In the genomic region with DNA sequence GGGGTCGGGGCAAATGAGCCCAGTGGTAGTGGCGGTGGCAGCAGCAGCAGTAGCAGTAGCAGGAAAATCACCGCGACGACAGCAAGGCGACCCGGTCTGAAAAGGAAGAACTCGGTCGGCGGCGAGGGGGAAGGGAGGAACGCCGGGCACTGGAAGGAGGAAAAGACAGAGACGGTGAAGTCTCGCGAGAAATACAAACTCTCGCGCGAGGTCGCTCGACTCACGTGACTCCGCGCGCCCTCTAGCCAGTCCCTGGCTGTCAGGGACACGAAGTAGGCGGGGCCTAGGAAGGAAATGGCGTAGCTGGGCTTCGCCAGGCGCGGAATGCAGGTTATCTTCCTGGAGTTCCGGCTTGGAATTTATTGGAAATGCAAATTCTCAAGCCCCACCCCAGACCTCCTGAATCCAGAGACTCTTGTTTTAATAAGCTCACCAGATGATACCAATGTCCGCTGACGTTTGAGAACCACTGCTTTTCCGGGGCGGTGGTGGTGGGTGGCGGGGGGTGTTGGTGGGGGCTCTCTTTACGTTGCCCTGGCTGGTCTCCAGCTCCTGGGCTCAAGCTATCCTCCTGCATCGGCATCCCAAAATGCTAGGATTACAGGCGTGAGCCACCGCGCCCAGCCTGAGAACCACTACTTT, we compare ENCODE assay signal across 8 cellular contexts. TPM values are rescaled to one million over a fixed set of nuclear protein-coding genes. Genes with fewer than 3 reads are reported as not detected.
A peak's percentile ranks its signal among the peaks of the same experiment; 100 is the strongest.
DNase-seq lines count a peak whose midpoint lies in the region; ATAC-seq lines count a peak whose summit lies in the region.

TSS of gene SMNDC1 (minus strand) at position 141 of the 642 bp plus-strand sequence. CDS start 1,333 bp downstream, outside the sequence.

- peak within 1 kb of the TSS; percentile 97 to 99 (median 98) for H3K4me3 Mint-ChIP-seq in immature natural killer cell

- H3K27me3 Mint-ChIP-seq in immature natural killer cell (ENCODE audit: low read depth in 3 of 3) = peaks cover 3 to 9% (median 5%) of the 10 kb centered on the region in 3 donors

- DNase-seq in AG08396 (ENCODE audit: low spot score) (peak; percentile 97), NCI-H345 treated with DMSO at 0.1 percent for 48 hours (lab: John Stamatoyannopoulos, UW; ENCODE audit: unreplicated experiment) (peak; percentile 86), immature natural killer cell (peak; percentile 96 to 97 (median 97)), smooth muscle cell of the brain vasculature (ENCODE audit: low read depth, low spot score) (peak; percentile 94)
- peak; percentile 90 to 95 (median 91) for DNase-seq in activated CD4-positive, CD25-positive, alpha-beta regulatory T cell (lab: John Stamatoyannopoulos, UW)
- peak; percentile 96 for DNase-seq in central memory CD4-positive, alpha-beta T cell

- H3K27ac Mint-ChIP-seq in immature natural killer cell = peak within 1 kb of the TSS; percentile 97 to 100 (median 98)

- no peaks in the 10 kb centered on the region for H3K9me3 Mint-ChIP-seq in immature natural killer cell

- H3K36me3 Mint-ChIP-seq in immature natural killer cell = peaks cover 0 to 16% (median 3%) of the 10 kb centered on the region in 3 donors

- ATAC-seq in GM19023 (IDR thresholded peaks at IDR 0.05; ENCODE audit: unreplicated experiment) (peak; percentile 94), HG03280 (IDR thresholded peaks at IDR 0.05; ENCODE audit: unreplicated experiment) (peak; percentile 90)

- H3K4me1 Mint-ChIP-seq in immature natural killer cell = peaks cover 53 to 66% of the 10 kb centered on the region in 2 donors

RNA-seq across cellular contexts. Expression of gene SMNDC1, which starts in this region (rescaled TPM):
- polyA plus RNA-seq in immature natural killer cell = 10 to 100 TPM; 12.3 to 26.4 (median 16.3) TPM

Comparison
In these comparisons a context has a peak if more than half of its experiments do, and no peak if none do; other contexts are left out.
1. Peak in every context shown above with its lines: DNase-seq and ATAC-seq.